ENCODE assay signal across 8 cellular contexts in genomic region chr2:105398522-105399206, GRCh38. TPM values are rescaled to one million over a fixed set of nuclear protein-coding genes. Genes with fewer than 3 reads are reported as not detected.
DNase-seq lines count a peak whose midpoint lies in the region; ATAC-seq and TF ChIP-seq lines count a peak whose summit lies in the region.

Gene FHL2 (minus strand): TSS chr2:105399051. CDS start chr2:105386516, 12,535 bp downstream.

- H3K4me3 ChIP-seq in duodenal mucosa (ENCODE audit: low read depth in 1 of 2, low read length in 2 of 2) (peak within 1 kb of the TSS; percentile 80 to 84), lower lobe of right lung (peak within 1 kb of the TSS; percentile 57)

- peaks cover 0 to 4% of the 10 kb centered on the region in 2 donors for H3K36me3 ChIP-seq in duodenal mucosa (ENCODE audit: control insufficient read depth in 1 of 2, insufficient read depth in 2 of 2, low read length in 2 of 2)
- no peaks in the 10 kb centered on the region for H3K36me3 ChIP-seq in lower lobe of right lung

- H3K4me1 ChIP-seq in duodenal mucosa (ENCODE audit: control insufficient read depth in 1 of 2, insufficient read depth in 2 of 2, low read length in 2 of 2) (peaks cover 24% of the 10 kb centered on the region in 2 donors), lower lobe of right lung (peaks cover 4% of the 10 kb centered on the region)

- H3K9me3 ChIP-seq in duodenal mucosa (ENCODE audit: control insufficient read depth in 1 of 2, low read length in 2 of 2) (no peaks in the 10 kb centered on the region), lower lobe of right lung (no peaks in the 10 kb centered on the region)

- peak; percentile 95 for ATAC-seq in GM18517 (IDR thresholded peaks at IDR 0.05; ENCODE audit: unreplicated experiment)
- ATAC-seq in HG03025 (IDR thresholded peaks at IDR 0.05; ENCODE audit: low FRiP score, unreplicated experiment) = peak; percentile 79
- ATAC-seq in lower lobe of right lung = peak; percentile 92 to 94

- DNase-seq in A172 (ENCODE audit: low spot score) (peak; percentile 55), NCI-H226 (peak; percentile 82), lower lobe of right lung (peak; percentile 72)
- peak; percentile 68 to 73 for DNase-seq in activated CD4-positive, alpha-beta T cell treated with anti-CD3 and anti-CD28 coated beads, Interleukin-2, amount 50 U/mL, for 48 hours
- peak; percentile 46 to 57 (median 52) for DNase-seq in stimulated activated CD4-positive, alpha-beta T cell treated with anti-CD3 and anti-CD28 coated beads, TNF-alpha, amount 100 ng/mL, for 48 hours (ENCODE audit: low read depth in 3 of 3)

- H3K27ac ChIP-seq in duodenal mucosa (ENCODE audit: low read depth, low read length) (peak within 1 kb of the TSS; percentile 82), lower lobe of right lung (peak within 1 kb of the TSS; percentile 69)

- H3K27me3 ChIP-seq in duodenal mucosa (ENCODE audit: control insufficient read depth in 1 of 2, insufficient read depth in 2 of 2, low read length in 2 of 2) = no peaks in the 10 kb centered on the region
- peaks cover 30% of the 10 kb centered on the region for H3K27me3 ChIP-seq in lower lobe of right lung (ENCODE audit: low read depth)

- peak; percentile 53 for TF ChIP-seq CTCF in lower lobe of right lung (IDR thresholded peaks at IDR 0.05)

- intact Hi-C loops in lower lobe of right lung (cut with DNase I) = no loop called here

- H3K9ac ChIP-seq in duodenal mucosa (ENCODE audit: low read depth in 1 of 2, low read length in 2 of 2) = peak within 1 kb of the TSS; percentile 89 to 92

RNA-seq across cellular contexts. Expression of gene FHL2, which starts in this region (rescaled TPM):
- 45.7 and 67.9 TPM in 2 replicates for total RNA-seq in A172 (2014; rRNA removed; shearing (Covaris generic))
- 5.5 TPM for total RNA-seq in lower lobe of right lung

Comparison
In these comparisons a context has a peak if more than half of its experiments do, and no peak if none do; other contexts are left out.
1. Peak in every context shown above with its lines: DNase-seq, ATAC-seq, H3K4me3 ChIP-seq and H3K27ac ChIP-seq.